In genomic region chr10:110357871-110358270, GRCh38 we compare ENCODE assay signal across 12 cellular contexts. TPM values are rescaled to one million over a fixed set of nuclear protein-coding genes. Genes with fewer than 3 reads are reported as not detected.
A peak's percentile ranks its signal among the peaks of the same experiment; 100 is the strongest.
DNase-seq lines count a peak whose midpoint lies in the region; ATAC-seq, FAIRE-seq and TF ChIP-seq lines count a peak whose summit lies in the region.
"Had no signal": no experiment of that assay in that cellular context is flagged by ENCODE, and none has a peak within 500 bp of the region (broad histone marks: within the 10 kb centered on the region; RNA-seq: fewer than 3 reads in every experiment).

No MANE protein-coding gene starts in this region.

- no peak for TF ChIP-seq EP300 in A549 (IDR thresholded peaks at IDR 0.05)

- H3K4me3 ChIP-seq in A549 (no peak overlapping the region), esophagus squamous epithelium (no peak overlapping the region)
- peak overlapping the region; percentile 66 for H3K4me3 ChIP-seq in CD8-positive, alpha-beta memory T cell (ENCODE audit: low read length)

- CTCF ChIA-PET in A549 (lab: Yijun Ruan, JAX) = interaction anchor here (1.0 to 2.3 kb wide), 5 partner anchors 41 to 189 kb away, joined by 3 to 9 read pairs (median 3); no protein-coding TSS in a partner anchor
- CTCF ChIA-PET in CD8-positive, alpha-beta memory T cell (lab: Charles Lee) = interaction anchor here (1.5 to 5.1 kb wide), 3 partner anchors 8 to 188 kb away, joined by 3 to 40 read pairs (median 4); no protein-coding TSS in a partner anchor
- CTCF ChIA-PET in T-cell (lab: Charles Lee) = interaction anchor here in 1 of 2 donors (1.3 kb wide), 1 partner anchor 189 kb away, joined by 3 read pairs; no protein-coding TSS in a partner anchor

- peaks cover 54 to 55% (median 54%) of the 10 kb centered on the region in 3 donors for H3K4me1 Mint-ChIP-seq in CD8-positive, alpha-beta memory T cell
- peaks cover 58 to 63% (median 59%) of the 10 kb centered on the region in 3 donors for H3K4me1 Mint-ChIP-seq in T-cell

- no peaks in the 10 kb centered on the region for H3K36me3 Mint-ChIP-seq in CD8-positive, alpha-beta memory T cell
- H3K36me3 Mint-ChIP-seq in T-cell = no peaks in the 10 kb centered on the region

- no peak for TF ChIP-seq RAD21 in A549 (conservative IDR thresholded peaks at IDR 0.05 in 1 of 2, IDR thresholded peaks at IDR 0.05 in 1 of 2)

- no peaks in the 10 kb centered on the region for H3K36me3 ChIP-seq in CD8-positive, alpha-beta memory T cell (ENCODE audit: insufficient read depth, low read length)
- no peaks in the 10 kb centered on the region for H3K36me3 ChIP-seq in esophagus squamous epithelium

- DNase-seq in A549 (ENCODE audit: low read depth in 1 of 2, low spot score in 1 of 2) (no peak), T-cell (no peak), esophagus squamous epithelium (lab: John Stamatoyannopoulos, UW) (no peak), NCI-H2107 treated with DMSO at 0.1 percent for 48 hours (lab: John Stamatoyannopoulos, UW; ENCODE audit: unreplicated experiment) (no peak), NCI-H446 treated with DMSO at 0.1 percent for 48 hours (lab: John Stamatoyannopoulos, UW) (no peak), globus pallidus (ENCODE audit: low spot score) (no peak)
- no peak for DNase-seq in CD8-positive, alpha-beta memory T cell
- DNase-seq: C1 segment of cervical spinal cord, GDM1, kidney, substantia nigra had no signal

- H3K27ac ChIP-seq in A549 (peak overlapping the region; percentile 19 to 83; a peak in 4 of 6 replicates), esophagus squamous epithelium (peak overlapping the region; percentile 66 to 87 (median 78))
- peak overlapping the region; percentile 75 for H3K27ac ChIP-seq in CD8-positive, alpha-beta memory T cell (ENCODE audit: low read depth, low read length)

- no peaks in the 10 kb centered on the region for H3K27me3 Mint-ChIP-seq in CD8-positive, alpha-beta memory T cell
- H3K27me3 Mint-ChIP-seq in T-cell = no peaks in the 10 kb centered on the region

- 94% methylated on average over 9 of the region's 9 CpGs for WGBS in A549 (ENCODE audit: missing lambda C conversion rate)
- 92 to 94% methylated on average over 9 of the region's 9 CpGs for WGBS in esophagus squamous epithelium, 2 donors

- intact Hi-C loops in esophagus squamous epithelium (cut with DNase I) = loop anchor here (5.0 kb wide), 2 partner anchors 51 to 139 kb away; partner anchors contain the start of gene DUSP5

- POLR2A ChIA-PET in A549 (lab: Yijun Ruan, JAX) (no interaction called here), T-cell (lab: Charles Lee) (interaction anchor here in 1 of 2 donors (1.0 kb wide), 1 partner anchor 53 kb away, joined by 4 read pairs; the partner anchor contains the start of gene SMNDC1)
- POLR2A ChIA-PET in CD8-positive, alpha-beta memory T cell (lab: Charles Lee) = no interaction called here

- peak overlapping the region; percentile 81 to 99 (median 95) for H3K27ac Mint-ChIP-seq in CD8-positive, alpha-beta memory T cell
- peak overlapping the region; percentile 96 to 98 for H3K27ac Mint-ChIP-seq in T-cell

- H3K27me3 ChIP-seq in CD8-positive, alpha-beta memory T cell (ENCODE audit: insufficient read depth, low read length, poor library complexity, severe bottlenecking) = no peaks in the 10 kb centered on the region
- no peaks in the 10 kb centered on the region for H3K27me3 ChIP-seq in esophagus squamous epithelium

- no peak for TF ChIP-seq CTCF in A549 (IDR thresholded peaks at IDR 0.05)
- TF ChIP-seq CTCF in esophagus squamous epithelium (IDR thresholded peaks at IDR 0.05) = no peak

- no peaks in the 10 kb centered on the region for H3K9me3 Mint-ChIP-seq in CD8-positive, alpha-beta memory T cell
- no peaks in the 10 kb centered on the region for H3K9me3 Mint-ChIP-seq in T-cell

- TF ChIP-seq POLR2A in A549 (IDR thresholded peaks at IDR 0.05; ENCODE audit: low read length) (no peak), esophagus squamous epithelium (IDR thresholded peaks at IDR 0.05) (no peak)

- no peak for FAIRE-seq in A549 (lab: Jason Lieb, UNC)
- FAIRE-seq: kidney had no signal

- H3K4me2 ChIP-seq in A549 = no peak overlapping the region

- ATAC-seq in A549 (no peak), T-cell (replicated peaks in 1 of 4) (no peak), HG03521 (IDR thresholded peaks at IDR 0.05; ENCODE audit: unreplicated experiment) (no peak)

- no peaks in the 10 kb centered on the region for H3K9me3 ChIP-seq in A549
- no peaks in the 10 kb centered on the region for H3K9me3 ChIP-seq in CD8-positive, alpha-beta memory T cell (ENCODE audit: low read length)
- no peaks in the 10 kb centered on the region for H3K9me3 ChIP-seq in esophagus squamous epithelium

- peak overlapping the region; percentile 39 to 92 (median 87) for H3K4me3 Mint-ChIP-seq in CD8-positive, alpha-beta memory T cell
- peak overlapping the region; percentile 42 to 82 (median 46) for H3K4me3 Mint-ChIP-seq in T-cell

- peaks cover 64% of the 10 kb centered on the region for H3K4me1 ChIP-seq in A549
- H3K4me1 ChIP-seq in CD8-positive, alpha-beta memory T cell (ENCODE audit: insufficient read depth, low read length) = peaks cover 48% of the 10 kb centered on the region
- peaks cover 12 to 72% (median 28%) of the 10 kb centered on the region in 3 donors for H3K4me1 ChIP-seq in esophagus squamous epithelium

TF ChIP-seq in A549, 52 proteins besides CTCF, POLR2A, EP300 and RAD21:
- TF ChIP-seq RNF2 (IDR thresholded peaks at IDR 0.05; ENCODE audit: borderline replicate concordance, low read depth) (no peak), RFX5 (IDR thresholded peaks at IDR 0.05) (no peak), JUN (IDR thresholded peaks at IDR 0.05) (no peak), PBX3 (IDR thresholded peaks at IDR 0.05) (no peak), CHD2 (IDR thresholded peaks at IDR 0.05; ENCODE audit: low read length, partially characterized antibody) (no peak), CBX2 (IDR thresholded peaks at IDR 0.05; ENCODE audit: borderline replicate concordance, low read depth) (no peak), FOXS1 (CRISPR knock-in tag; IDR thresholded peaks at IDR 0.05) (no peak), ESRRA (IDR thresholded peaks at IDR 0.05; ENCODE audit: borderline replicate concordance, low read length) (no peak), RARB (CRISPR knock-in tag; IDR thresholded peaks at IDR 0.05) (no peak), JUNB (IDR thresholded peaks at IDR 0.05) (no peak), PHF8 (IDR thresholded peaks at IDR 0.05; ENCODE audit: borderline replicate concordance, low read depth) (no peak), ZC3H11A (IDR thresholded peaks at IDR 0.05) (no peak), TP53 (CRISPR knock-in tag; IDR thresholded peaks at IDR 0.05) (no peak)

RNA-seq across cellular contexts. Expression of gene SMNDC1, which starts 53.2 kb away (rescaled TPM):
- 35.4 and 40.2 TPM in 2 replicates for polyA plus RNA-seq in A549 (2011; rRNA removed)
- 10.4 and 13.9 TPM in 2 replicates for polyA plus RNA-seq in A549 (2012; cell fraction: cytosol; rRNA removed)
- 7.1 and 9.5 TPM in 2 replicates for polyA plus RNA-seq in A549 (2012; cell fraction: nucleus; rRNA removed)
- 27.5 to 30.1 TPM (median 28.1 TPM) in 3 replicates for polyA plus RNA-seq in A549 (2017; fragmentation: RNase III; extraction: RNeasy Plus Mini Kit Qiagen cat#74134 plus additional on column Dnase treatment)
- 6.4 and 8.9 TPM in 2 replicates for polyA minus RNA-seq in A549 (2011; rRNA and poly(A)+ RNA removed)
- 10 to 100 TPM; 54.9 to 60.1 TPM for total RNA-seq in CD8-positive, alpha-beta memory T cell
- 17.7 TPM for polyA plus RNA-seq in CD8-positive, alpha-beta memory T cell
- 10 to 100 TPM; 33.5 to 42.2 (median 34.1) TPM for total RNA-seq in T-cell
- total RNA-seq in esophagus squamous epithelium = 10 to 100 TPM in 2 of 4 donors, 1 to 10 TPM in 2; 9.5 to 13.9 (median 10.9) TPM
